Comparison of ENCODE assay signal across 8 cellular contexts in the genomic region with DNA sequence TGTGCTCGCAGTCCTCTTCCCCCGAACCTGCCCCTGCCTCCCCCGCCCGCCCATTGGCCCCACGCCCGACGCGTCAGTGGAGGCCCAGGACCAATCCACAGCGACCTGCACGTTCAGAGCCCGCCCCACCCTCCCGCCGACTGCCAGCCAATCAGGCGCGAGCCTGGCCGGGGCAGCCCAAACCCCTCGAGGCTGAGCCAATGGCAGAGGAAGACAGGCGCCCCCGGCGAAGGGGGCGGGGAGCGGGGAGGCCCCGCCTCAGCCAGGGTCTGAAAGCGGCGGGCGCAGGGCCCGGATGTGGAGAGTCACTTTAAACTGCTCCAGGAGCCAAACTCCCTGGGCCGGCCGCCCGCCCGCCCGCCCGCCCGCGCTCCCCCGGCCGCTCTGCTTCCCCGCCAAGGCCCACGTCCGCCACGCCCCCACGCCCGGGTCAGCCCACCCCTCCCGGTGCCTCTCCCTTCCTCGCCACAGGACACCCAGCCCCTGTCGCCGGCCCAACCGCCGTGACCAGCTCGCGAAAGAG. TPM values are rescaled to one million over a fixed set of nuclear protein-coding genes. Genes with fewer than 3 reads are reported as not detected.
DNase-seq lines count a peak whose midpoint lies in the region; ATAC-seq and TF ChIP-seq lines count a peak whose summit lies in the region.

No MANE protein-coding gene starts in this region.

- in situ Hi-C loops in transverse colon (cut with MboI; ENCODE audit: low pct_ligation_motif_present in 1 of 4, low pct_unique_long_range_greater_than_20kb in 1 of 4, low sequenced_read_pairs in 3 of 4) = no loop called here

- H3K36me3 ChIP-seq in adrenal gland (replicated peaks in 1 of 2) (peaks cover 0 to 1% of the 10 kb centered on the region in 2 donors), heart right ventricle (peaks cover 0 to 27% (median 0%) of the 10 kb centered on the region in 9 donors), transverse colon (no peaks in the 10 kb centered on the region)

- intact Hi-C loops in adrenal gland (cut with DNase I) (loop anchor here in 1 of 2 donors (5.0 kb wide), 1 partner anchor 65 kb away; the partner anchor contains the start of gene UGGT1), heart right ventricle (cut with DNase I) (loop anchor here in 8 of 10 donors (5.0 to 10.0 kb wide), 3 partner anchors 65 to 143 kb away; partner anchors contain the start of genes UGGT1 (in 5 of the 8) and AMMECR1L (in 4 of the 8)), transverse colon (cut with DNase I; ENCODE audit: low total_unique reads) (loop anchor here (5.0 kb wide), 1 partner anchor 65 kb away; the partner anchor contains the start of gene UGGT1)

- WGBS in adrenal gland, 4 donors = 0 to 1% (median 0%) methylated on average over 2 to 51 of the region's 51 CpGs
- WGBS in heart right ventricle, 2 donors = 0 to 3% methylated on average over 22 to 51 of the region's 51 CpGs
- WGBS in transverse colon (ENCODE audit: low coverage in 1 of 2), 2 donors = 1% methylated on average over 17 of the region's 51 CpGs; no CpG with 5 or more reads in 1 of the 2 donors

- H3K27me3 ChIP-seq in adrenal gland (no peaks in the 10 kb centered on the region), heart right ventricle (no peaks in the 10 kb centered on the region), transverse colon (no peaks in the 10 kb centered on the region)

- peak; percentile 82 for ATAC-seq in HG02852 (IDR thresholded peaks at IDR 0.05; ENCODE audit: unreplicated experiment)
- peak; percentile 93 to 97 (median 96) for ATAC-seq in heart right ventricle

- H3K4me3 ChIP-seq in GM12875 (ENCODE audit: low read depth, low read length) = peak overlapping the region; percentile 97
- peak overlapping the region; percentile 34 to 97 (median 72) for H3K4me3 ChIP-seq in adrenal gland
- peak overlapping the region; percentile 82 to 99 (median 97) for H3K4me3 ChIP-seq in heart right ventricle
- peak overlapping the region; percentile 83 to 100 (median 90) for H3K4me3 ChIP-seq in transverse colon

- no peaks in the 10 kb centered on the region for H3K9me3 ChIP-seq in adrenal gland (replicated peaks in 1 of 3)
- peaks cover 0 to 7% (median 0%) of the 10 kb centered on the region in 11 donors for H3K9me3 ChIP-seq in heart right ventricle
- no peaks in the 10 kb centered on the region for H3K9me3 ChIP-seq in transverse colon

- TF ChIP-seq EP300 in transverse colon (IDR thresholded peaks at IDR 0.05; ENCODE audit: low read depth) = no peak

- TF ChIP-seq POLR2A in adrenal gland (IDR thresholded peaks at IDR 0.05) = no peak
- no peak for TF ChIP-seq POLR2A in transverse colon (IDR thresholded peaks at IDR 0.05)

- TF ChIP-seq CTCF in GM12875 (IDR thresholded peaks at IDR 0.05; ENCODE audit: borderline replicate concordance, insufficient read depth, low read depth, low read length) (no peak), adrenal gland (IDR thresholded peaks at IDR 0.05) (no peak), heart right ventricle (IDR thresholded peaks at IDR 0.05) (no peak), transverse colon (IDR thresholded peaks at IDR 0.05) (no peak)

- DNase-seq in NCI-H1436 (lab: John Stamatoyannopoulos, UW) (peak; percentile 97), SW480 (ENCODE audit: low spot score) (peak; percentile 97), adrenal gland (peak; percentile 99 to 100 (median 100)), heart right ventricle (peak; percentile 99 to 100), pons (ENCODE audit: low spot score) (peak; percentile 99), transverse colon (peak; percentile 100)

- H3K4me1 ChIP-seq in adrenal gland (replicated peaks in 1 of 2) (peaks cover 0 to 15% of the 10 kb centered on the region in 2 donors), heart right ventricle (peaks cover 8 to 20% (median 16%) of the 10 kb centered on the region in 9 donors), transverse colon (peaks cover 5 to 19% (median 16%) of the 10 kb centered on the region in 4 donors)

- peak overlapping the region; percentile 76 to 97 (median 93) for H3K27ac ChIP-seq in adrenal gland
- peak overlapping the region; percentile 92 to 99 (median 96) for H3K27ac ChIP-seq in heart right ventricle
- peak overlapping the region; percentile 95 to 99 (median 98) for H3K27ac ChIP-seq in transverse colon

RNA-seq across cellular contexts. Expression of gene SAP130, which starts 0.5 kb away (rescaled TPM):
- total RNA-seq in adrenal gland (10 to 100 TPM in 6 of 8 donors, 1 to 10 TPM in 2; 8.8 to 22.7 (median 18.2) TPM), heart right ventricle (10 to 100 TPM; 12.4 to 20.4 (median 17.3) TPM), transverse colon (10 to 100 TPM in 3 of 4 donors, 1 to 10 TPM in 1; 2.6 to 23.9 (median 13.0) TPM)
- polyA plus RNA-seq in adrenal gland (10 to 100 TPM in 2 of 3 donors, 1 to 10 TPM in 1; 7.0 to 20.6 (median 11.1) TPM), heart right ventricle (1 to 10 TPM; 4.8 to 9.1 TPM)

Comparison
In these comparisons a context has a peak if more than half of its experiments do, and no peak if none do; other contexts are left out.
1. Peak in every context shown above with its lines: DNase-seq, ATAC-seq, H3K4me3 ChIP-seq and H3K27ac ChIP-seq.